ENCODE assay signal across 25 cellular contexts in genomic region chr3:13509816-13510192, GRCh38. TPM values are rescaled to one million over a fixed set of nuclear protein-coding genes. Genes with fewer than 3 reads are reported as not detected.
"Had no signal": no experiment of that assay in that cellular context is flagged by ENCODE, and none has a peak within 500 bp of the region (broad histone marks: within the 10 kb centered on the region; RNA-seq: fewer than 3 reads in every experiment).

No MANE protein-coding gene starts in this region.

- H3K27me3 ChIP-seq: body of pancreas, gastrocnemius medialis, neural progenitor cell, sigmoid colon, stomach, thyroid gland had no signal

- H3K36me3 ChIP-seq: gastrocnemius medialis, neural progenitor cell, sigmoid colon, thyroid gland had no signal

- H3K27ac ChIP-seq: body of pancreas, coronary artery, gastrocnemius medialis, neural progenitor cell, sigmoid colon, stomach, thyroid gland had no signal

- H3K4me2 ChIP-seq: neural progenitor cell had no signal

- H3K4me3 ChIP-seq: body of pancreas, coronary artery, gastrocnemius medialis, neural progenitor cell, sigmoid colon, stomach, thyroid gland had no signal

- H2AFZ ChIP-seq: neural progenitor cell had no signal

- FAIRE-seq: islet of Langerhans, small intestine had no signal

- DNase-seq: activated CD4-positive, alpha-beta T cell treated with anti-CD3 and anti-CD28 coated beads for 36 hours; activated CD4-positive, CD25-positive, alpha-beta regulatory T cell; activated effector memory CD4-positive, alpha-beta T cell treated with Interleukin-2 at 50 U/mL for 16 hours; activated naive CD4-positive, alpha-beta T cell treated with Interleukin-2 at 50 U/mL for 16 hours; activated T-cell treated with anti-CD3 and anti-CD28 coated beads for 4 hours; anterior cingulate cortex; effector memory CD8-positive, alpha-beta T cell; erythroblast; gastrocnemius medialis; glutamatergic neuron; midbrain; naive thymus-derived CD4-positive, alpha-beta T cell; sigmoid colon; small intestine; stimulated activated CD4-positive, alpha-beta T cell treated with anti-CD3 and anti-CD28 coated beads, Interleukin-1b, Interleukin-23, amount 100 ng/mL, for 48 hours; stimulated activated CD4-positive, alpha-beta T cell treated with anti-CD3 and anti-CD28 coated beads, Interleukin-4, amount 100 ng/mL, for 4 hours; stimulated activated CD8-positive, alpha-beta memory T cell treated with anti-CD3 and anti-CD28 coated beads, Interleukin-4, amount 100 ng/mL, for 48 hours; stimulated activated naive B cell treated with anti-CD40 and anti-IgM and Interleukin-4, amounts not matched to agents 10 μg/mL and 1 μg/mL and 100 μg/mL, for 72 hours; stomach; T-helper 1 cell; thyroid gland had no signal

- ATAC-seq: activated CD4-positive, alpha-beta T cell treated with anti-CD3 and anti-CD28 coated beads for 36 hours; body of pancreas; effector memory CD8-positive, alpha-beta T cell; gastrocnemius medialis; stimulated activated naive B cell treated with anti-CD40 and anti-IgM and Interleukin-4, amounts not matched to agents 10 μg/mL and 1 μg/mL and 100 μg/mL, for 72 hours had no signal

- H3K9ac ChIP-seq: neural progenitor cell had no signal

- H3K9me3 ChIP-seq: body of pancreas, gastrocnemius medialis, sigmoid colon, stomach, thyroid gland had no signal

- H3K4me1 ChIP-seq: body of pancreas, thyroid gland had no signal

RNA-seq across cellular contexts. Expression of gene FBLN2, which starts 39.1 kb away (rescaled TPM):
- polyA plus RNA-seq: naive thymus-derived CD4-positive, alpha-beta T cell had no signal
